18 cellular contexts compared by ENCODE assay signal in the genomic region with DNA sequence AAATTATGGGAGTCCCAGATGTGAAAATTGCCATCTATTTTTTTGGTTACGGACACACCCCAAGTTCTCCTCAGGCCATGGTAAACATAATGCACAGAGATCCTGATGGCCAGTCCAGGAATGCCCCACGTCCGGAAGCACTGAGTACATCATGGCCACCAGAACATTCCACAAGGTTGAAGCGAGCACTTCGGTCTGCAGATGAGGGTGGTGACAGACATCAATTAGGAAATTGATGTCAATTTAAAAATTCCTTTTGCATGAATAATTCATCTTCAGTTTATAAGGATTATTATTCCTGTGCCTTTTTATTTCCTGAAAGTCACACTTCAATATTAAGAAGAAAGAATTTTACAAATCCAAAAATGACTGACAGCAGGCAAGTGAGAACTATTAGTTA. TPM values are rescaled to one million over a fixed set of nuclear protein-coding genes. Genes with fewer than 3 reads are reported as not detected.
A peak's percentile ranks its signal among the peaks of the same experiment; 100 is the strongest.
DNase-seq lines count a peak whose midpoint lies in the region; ATAC-seq, FAIRE-seq and TF ChIP-seq lines count a peak whose summit lies in the region.
"Had no signal": no experiment of that assay in that cellular context is flagged by ENCODE, and none has a peak within 500 bp of the region (broad histone marks: within the 10 kb centered on the region; RNA-seq: fewer than 3 reads in every experiment).

No MANE protein-coding gene starts in this region.

- peak overlapping the region; percentile 17 for H3K9ac ChIP-seq in endothelial cell of umbilical vein (replicated peaks; ENCODE audit: extremely low read depth, insufficient read depth, low read length)
- H3K9ac ChIP-seq: KMS-11 had no signal

- DNase-seq in Daoy (ENCODE audit: low read depth) (peak; percentile 48), NCI-H69 (lab: John Stamatoyannopoulos, UW) (peak; percentile 65), endothelial cell of umbilical vein (ENCODE audit: low read depth, low spot score) (peak; percentile 44), lung microvascular endothelial cell (ENCODE audit: low read depth in 2 of 2) (peak; percentile 58 to 71), amniotic stem cell (lab: John Stamatoyannopoulos, UW) (no peak)
- DNase-seq in activated CD8-positive, alpha-beta memory T cell treated with anti-CD3 and anti-CD28 coated beads, Interleukin-2, amount 50 U/mL, for 4 hours, result no peak
- DNase-seq: COR-L47, MG63, NCI-H1105 treated with DMSO at 0.1 percent for 48 hours, NCI-H187, NCI-H446, NCI-H748 treated with DMSO at 0.1 percent for 48 hours, PC-9 had no signal

- TF ChIP-seq POLR2A in endothelial cell of umbilical vein (IDR thresholded peaks at IDR 0.05; ENCODE audit: low read depth, low read length), result no peak

- no peak overlapping the region for H3K4me3 ChIP-seq in endothelial cell of umbilical vein (replicated peaks in 1 of 3; ENCODE audit: insufficient read depth in 1 of 3, low read depth in 1 of 3, low read length in 3 of 3)
- H3K4me3 ChIP-seq: MG63, PC-9 had no signal

- H3K27ac ChIP-seq in endothelial cell of umbilical vein (ENCODE audit: insufficient read depth, low read depth, low read length), result peak overlapping the region; percentile 80
- H3K27ac ChIP-seq: KMS-11, PC-9 had no signal

- TF ChIP-seq CTCF in endothelial cell of umbilical vein (IDR thresholded peaks at IDR 0.05; ENCODE audit: extremely low read depth in 1 of 2, insufficient read depth in 1 of 2, low read depth in 1 of 2, low read length in 2 of 2), result no peak

- no peaks in the 10 kb centered on the region for H3K36me3 ChIP-seq in endothelial cell of umbilical vein (ENCODE audit: control insufficient read depth in 2 of 2, extremely low read depth in 1 of 2, insufficient read depth in 2 of 2, low read length in 2 of 2)
- H3K36me3 ChIP-seq: MG63 had no signal

- intact Hi-C loops in endothelial cell of umbilical vein (cut with micrococcal nuclease), result loop anchor here (1.0 to 5.0 kb wide), 3 partner anchors 13 to 906 kb away; a partner anchor contains a TSS

- FAIRE-seq in endothelial cell of umbilical vein (lab: Jason Lieb, UNC), result peak; percentile 72
- FAIRE-seq: GM12891 had no signal

- H3K4me1 ChIP-seq in endothelial cell of umbilical vein (ENCODE audit: control insufficient read depth, extremely low read depth, insufficient read depth, low read length), result peaks cover 81% of the 10 kb centered on the region

- H3K27me3 ChIP-seq in endothelial cell of umbilical vein (ENCODE audit: control insufficient read depth in 2 of 2, insufficient read depth in 2 of 2, low read length in 2 of 2), result no peaks in the 10 kb centered on the region
- H3K27me3 ChIP-seq: MG63 had no signal

- H3K4me2 ChIP-seq in endothelial cell of umbilical vein (ENCODE audit: insufficient read depth, low read length), result peak overlapping the region; percentile 31
- H3K4me2 ChIP-seq: KMS-11, PC-9 had no signal

- no peak for ATAC-seq in HG02884 (IDR thresholded peaks at IDR 0.05; ENCODE audit: unreplicated experiment)
- ATAC-seq in GM21619 (IDR thresholded peaks at IDR 0.05; ENCODE audit: unreplicated experiment), result no peak
- ATAC-seq: Right ventricle myocardium inferior had no signal

- H3K79me2 ChIP-seq in endothelial cell of umbilical vein (ENCODE audit: control insufficient read depth, insufficient read depth, low read length), result no peaks in the 10 kb centered on the region

- CTCF ChIA-PET in endothelial cell of umbilical vein (lab: Charles Lee), result interaction anchor here (0.9 to 3.4 kb wide), 4 partner anchors 16 to 113 kb away, joined by 3 to 17 read pairs (median 4); no protein-coding TSS in a partner anchor

- no peaks in the 10 kb centered on the region for H3K9me1 ChIP-seq in endothelial cell of umbilical vein (replicated peaks; ENCODE audit: control insufficient read depth, extremely low read depth, insufficient read depth, low read length)

- no peaks in the 10 kb centered on the region for H3K9me3 ChIP-seq in endothelial cell of umbilical vein (replicated peaks; ENCODE audit: control insufficient read depth, insufficient read depth, low read length)
- H3K9me3 ChIP-seq: MG63 had no signal

- H2AFZ ChIP-seq in endothelial cell of umbilical vein (ENCODE audit: low read depth, low read length), result peak overlapping the region; percentile 8
- H2AFZ ChIP-seq: PC-9 had no signal

- POLR2A ChIA-PET in endothelial cell of umbilical vein (lab: Charles Lee), result no interaction called here

- dilution Hi-C loops in endothelial cell of umbilical vein (cut with MboI; ENCODE audit: extremely low pct_ligation_motif_present, low sequenced_read_pairs), result no loop called here

- H4K20me1 ChIP-seq in endothelial cell of umbilical vein (replicated peaks; ENCODE audit: control insufficient read depth, extremely low read depth, insufficient read depth, low read length), result no peaks in the 10 kb centered on the region

- no TSS peak for BruUV-seq in endothelial cell of umbilical vein (replicated peaks; lab: Mats Ljungman, UMichigan)

TF ChIP-seq in endothelial cell of umbilical vein, 7 proteins besides CTCF, POLR2A, EP300 and RAD21:
- TF ChIP-seq POLR2AphosphoS5 (IDR thresholded peaks at IDR 0.05; ENCODE audit: insufficient read depth, low read depth, low read length) (peak; percentile 90), FOS (IDR thresholded peaks at IDR 0.05; ENCODE audit: borderline replicate concordance, insufficient read depth, low read length) (peak; percentile 25), JUN (IDR thresholded peaks at IDR 0.05; ENCODE audit: borderline replicate concordance, insufficient read depth, insufficient read length, low read depth) (peak; percentile 67), EZH2 (IDR thresholded peaks at IDR 0.05; ENCODE audit: borderline replicate concordance, low read depth, low read length, severe bottlenecking) (no peak)

RNA-seq across cellular contexts. Expression of a gene that starts 13.2 kb away (rescaled TPM):
- total RNA-seq in Daoy (2014; rRNA removed; shearing (Covaris generic)), result 38.2 and 46.2 TPM in 2 replicates
- total RNA-seq in endothelial cell of umbilical vein, result 30.8 and 39.7 TPM in 2 replicates
- polyA plus RNA-seq in endothelial cell of umbilical vein, result 17.2 and 18.2 TPM in 2 replicates
- 20.6 and 22.1 TPM in 2 replicates for polyA plus RNA-seq in endothelial cell of umbilical vein (2011; cell fraction: cytosol; rRNA removed)
- polyA plus RNA-seq in endothelial cell of umbilical vein (2011; cell fraction: nucleus; rRNA removed), result 33.4 and 38.3 TPM in 2 replicates
- polyA plus RNA-seq in endothelial cell of umbilical vein (2012), result 27.8 and 35.4 TPM in 2 replicates
- polyA minus RNA-seq in endothelial cell of umbilical vein, result 52.6 and 54.1 TPM in 2 replicates
- 12.1 TPM for polyA minus RNA-seq in endothelial cell of umbilical vein (2011; cell fraction: cytosol; rRNA and poly(A)+ RNA removed)
- 48.1 and 57.1 TPM in 2 replicates for polyA minus RNA-seq in endothelial cell of umbilical vein (2011; cell fraction: nucleus; rRNA and poly(A)+ RNA removed)
- 32.7 and 39.7 TPM in 2 replicates for total RNA-seq in lung microvascular endothelial cell

RNA-seq across cellular contexts. Expression of a gene that starts 49.3 kb away (rescaled TPM):
- total RNA-seq in Daoy (2014; rRNA removed; shearing (Covaris generic)), result 2.9 and 6.8 TPM in 2 replicates
- total RNA-seq in endothelial cell of umbilical vein (1.2 and 1.8 TPM in 2 replicates), lung microvascular endothelial cell (0.22 and 0.79 TPM in 2 replicates)
- polyA plus RNA-seq in endothelial cell of umbilical vein, result 0.25 and 0.33 TPM in 2 replicates
- 0.36 and 0.54 TPM in 2 replicates for polyA plus RNA-seq in endothelial cell of umbilical vein (2011; cell fraction: cytosol; rRNA removed)
- polyA plus RNA-seq in endothelial cell of umbilical vein (2011; cell fraction: nucleus; rRNA removed), result 0.70 and 1.1 TPM in 2 replicates
- polyA plus RNA-seq in endothelial cell of umbilical vein (2012), result 0.34 and 0.35 TPM in 2 replicates
- polyA minus RNA-seq in endothelial cell of umbilical vein, result 2.0 and 2.3 TPM in 2 replicates
- not detected for polyA minus RNA-seq in endothelial cell of umbilical vein (2011; cell fraction: cytosol; rRNA and poly(A)+ RNA removed)
- polyA minus RNA-seq in endothelial cell of umbilical vein (2011; cell fraction: nucleus; rRNA and poly(A)+ RNA removed), result 3.7 and 7.5 TPM in 2 replicates
- total RNA-seq: Right ventricle myocardium inferior had no signal

Comparison
In these comparisons a context has a peak if more than half of its experiments do, and no peak if none do; other contexts are left out.
1. DNase-seq: peak in Daoy (single experiment), NCI-H69 (single experiment), endothelial cell of umbilical vein (single experiment) and lung microvascular endothelial cell (2 of 2); none in activated CD8-positive, alpha-beta memory T cell treated with anti-CD3 and anti-CD28 coated beads, Interleukin-2, amount 50 U/mL, for 4 hours (single experiment) and amniotic stem cell (single experiment).